ENCODE assay signal across 9 cellular contexts in genomic region chr9:109107402-109108240, GRCh38. TPM values are rescaled to one million over a fixed set of nuclear protein-coding genes. Genes with fewer than 3 reads are reported as not detected.
DNase-seq lines count a peak whose midpoint lies in the region; TF ChIP-seq lines count a peak whose summit lies in the region.
"Had no signal": no experiment of that assay in that cellular context is flagged by ENCODE, and none has a peak within 500 bp of the region (broad histone marks: within the 10 kb centered on the region; RNA-seq: fewer than 3 reads in every experiment).

No MANE protein-coding gene starts in this region.

- peaks cover 49% of the 10 kb centered on the region for H3K4me1 Mint-ChIP-seq in CD14-positive monocyte

- H3K79me2 ChIP-seq in mammary epithelial cell (ENCODE audit: insufficient read depth, low read length), result peaks cover 88% of the 10 kb centered on the region

- H3K4me3 Mint-ChIP-seq in CD14-positive monocyte, result no peak overlapping the region

- H3K4me3 ChIP-seq in MG63 (no peak overlapping the region), mammary epithelial cell (replicated peaks in 1 of 3; ENCODE audit: insufficient read depth in 1 of 3, low read depth in 2 of 3, low read length in 3 of 3) (peak overlapping the region; percentile 4 to 23 (median 17)), lower leg skin (ENCODE audit: low read depth, poor library complexity, severe bottlenecking) (no peak overlapping the region)

- TF ChIP-seq POLR2A in lower leg skin (IDR thresholded peaks at IDR 0.05), result no peak

- H3K27ac ChIP-seq in mammary epithelial cell (ENCODE audit: insufficient read depth, low read depth, low read length), result peak overlapping the region; percentile 93

- H3K4me2 ChIP-seq in mammary epithelial cell (ENCODE audit: insufficient read depth, low read depth, low read length), result peak overlapping the region; percentile 75

- CTCF ChIA-PET in mammary epithelial cell (lab: Charles Lee; ENCODE audit: low non-redundant PET), result no interaction called here

- whole genome bisulfite sequencing in mammary epithelial cell (ENCODE audit: low coverage, missing lambda C conversion rate), result 30% methylated on average over 4 of the region's 4 CpGs
- WGBS in lower leg skin, 2 donors, result 39 to 49% methylated on average over 4 of the region's 4 CpGs

- H3K9me3 Mint-ChIP-seq in CD14-positive monocyte, result peaks cover 4 to 10% (median 8%) of the 10 kb centered on the region in 7 donors

- H3K36me3 Mint-ChIP-seq in CD14-positive monocyte, result peaks cover 24 to 38% of the 10 kb centered on the region in 2 donors

- H3K27ac Mint-ChIP-seq in CD14-positive monocyte, result peak overlapping the region in 4 of 7 donors; percentile 59 to 83 (median 68)

- peak overlapping the region; percentile 63 for H3K9ac ChIP-seq in mammary epithelial cell (ENCODE audit: insufficient read depth, low read length)

- peaks cover 39% of the 10 kb centered on the region for H3K4me1 ChIP-seq in mammary epithelial cell (ENCODE audit: insufficient read depth, low read length)

- DNase-seq in CD14-positive monocyte (ENCODE audit: low spot score) (no peak), MG63 (peak; percentile 26), mammary epithelial cell (peak; percentile 81), myocyte (ENCODE audit: low read depth) (peak; percentile 42), GOT3 (lab: John Stamatoyannopoulos, UW) (no peak), lower leg skin (ENCODE audit: low spot score in 2 of 2) (no peak), NCI-H2081 treated with DMSO at 0.1 percent for 48 hours (lab: John Stamatoyannopoulos, UW) (no peak), NCI-H446 (lab: John Stamatoyannopoulos, UW) (no peak)

- peaks cover 4% of the 10 kb centered on the region for H3K9me3 ChIP-seq in MG63
- H3K9me3 ChIP-seq in mammary epithelial cell (replicated peaks; ENCODE audit: insufficient read depth, low read length), result no peaks in the 10 kb centered on the region

- TF ChIP-seq CTCF in CD14-positive monocyte (IDR thresholded peaks at IDR 0.05), result no peak
- TF ChIP-seq CTCF in mammary epithelial cell (conservative IDR thresholded peaks at IDR 0.05 in 1 of 2, IDR thresholded peaks at IDR 0.05 in 1 of 2; ENCODE audit: extremely low read depth in 1 of 2, insufficient read depth in 1 of 2, low read depth in 1 of 2, low read length in 2 of 2), result no peak
- TF ChIP-seq CTCF in lower leg skin (IDR thresholded peaks at IDR 0.05), result no peak

- no peaks in the 10 kb centered on the region for H3K27me3 ChIP-seq in MG63
- H3K27me3 ChIP-seq in mammary epithelial cell (ENCODE audit: insufficient read depth, low read length), result no peaks in the 10 kb centered on the region

- H4K20me1 ChIP-seq in mammary epithelial cell (ENCODE audit: insufficient read depth, low read length), result no peaks in the 10 kb centered on the region

- H3K36me3 ChIP-seq in MG63 (peaks cover 13% of the 10 kb centered on the region), mammary epithelial cell (ENCODE audit: insufficient read depth, low read length) (no peaks in the 10 kb centered on the region)

- no peak overlapping the region for H2AFZ ChIP-seq in mammary epithelial cell (ENCODE audit: low read depth, low read length)

- BruUV-seq in mammary epithelial cell (replicated peaks; lab: Mats Ljungman, UMichigan), result TSS peak; percentile 19

- no peaks in the 10 kb centered on the region for H3K27me3 Mint-ChIP-seq in CD14-positive monocyte (ENCODE audit: low read depth in 3 of 3)

- in situ Hi-C loops in mammary epithelial cell (cut with MboI; ENCODE audit: low sequenced_read_pairs in 2 of 2), result no loop called here

- intact Hi-C loops in CD14-positive monocyte (cut with micrococcal nuclease) (no loop called here), mammary epithelial cell (cut with micrococcal nuclease) (no loop called here), lower leg skin (cut with DNase I; ENCODE audit: low total_unique reads) (no loop called here)

- dilution Hi-C loops in mammary epithelial cell (cut with HindIII; ENCODE audit: low sequenced_read_pairs), result no loop called here

RNA-seq across cellular contexts. Expression of gene TMEM245, which starts 12.1 kb away (rescaled TPM):
- 10 to 100 TPM in 1 of 2 donors, 1 to 10 TPM in 1; 9.7 to 11.3 TPM for polyA plus RNA-seq in CD14-positive monocyte
- total RNA-seq in MG63 (2014; rRNA removed; shearing (Covaris generic); ENCODE audit: low replicate concordance), result 20.0 and 20.5 TPM in 2 replicates
- 10 to 100 TPM; 33.1 to 70.3 TPM for total RNA-seq in mammary epithelial cell
- polyA plus RNA-seq in mammary epithelial cell, result 39.4 TPM
- polyA minus RNA-seq in mammary epithelial cell, result 82.8 TPM
- total RNA-seq in myocyte, result 60.3 and 61.7 TPM in 2 replicates
- 41.9 TPM for polyA plus RNA-seq in myocyte (2012)
- 10 to 100 TPM; 35.0 to 57.7 (median 51.1) TPM for total RNA-seq in lower leg skin

RNA-seq across cellular contexts. Expression of gene FRRS1L, which starts 59.4 kb away (rescaled TPM):
- polyA plus RNA-seq in CD14-positive monocyte (not detected), mammary epithelial cell (0.02 TPM)
- not detected in 2 replicates for total RNA-seq in MG63 (2014; rRNA removed; shearing (Covaris generic); ENCODE audit: low replicate concordance)
- total RNA-seq in mammary epithelial cell (under 1 TPM in 1 of 2 donors, not detected in 1; under 0.01 TPM), myocyte (not detected in 2 replicates), lower leg skin (under 1 TPM in 2 of 4 donors, not detected in 2; 0.05 to 0.42 TPM)
- polyA minus RNA-seq in mammary epithelial cell, result not detected
- polyA plus RNA-seq in myocyte (2012), result 0.09 TPM
- total RNA-seq: activated CD8-positive, alpha-beta memory T cell treated with anti-CD3 and anti-CD28 coated beads for 36 hours had no signal

Comparison
In these comparisons a context has a peak if more than half of its experiments do, and no peak if none do; other contexts are left out.
1. DNase-seq: peak in MG63 (single experiment), mammary epithelial cell (single experiment) and myocyte (single experiment); none in CD14-positive monocyte (single experiment), GOT3 (single experiment), lower leg skin (0 of 2), NCI-H2081 treated with DMSO at 0.1 percent for 48 hours (single experiment) and NCI-H446 (0 of 2).
2. H3K4me3 ChIP-seq: peak in mammary epithelial cell (3 of 3); none in MG63 (single experiment) and lower leg skin (single experiment).